5 cellular contexts compared by ENCODE assay signal in the genomic region with DNA sequence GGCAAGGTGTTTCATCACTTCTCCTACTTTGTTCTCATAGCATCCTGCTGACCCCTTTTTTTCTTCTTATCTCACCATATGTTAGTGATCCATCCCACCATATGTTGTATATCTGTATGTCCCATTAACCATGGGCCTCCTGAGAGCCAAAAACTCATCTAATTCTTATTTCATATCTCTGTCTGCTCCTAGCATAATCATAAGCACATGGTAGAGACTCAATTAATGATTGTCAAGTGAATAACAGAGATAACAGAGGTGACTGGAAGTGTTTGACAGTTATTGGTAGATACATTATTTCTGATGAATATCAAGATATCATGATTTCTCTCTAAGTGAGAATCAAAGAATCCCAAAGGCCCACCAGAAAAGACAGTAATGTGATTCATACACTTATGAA.
"Had no signal": no experiment of that assay in that cellular context is flagged by ENCODE, and none has a peak within 500 bp of the region (broad histone marks: within the 10 kb centered on the region; RNA-seq: fewer than 3 reads in every experiment).

No MANE protein-coding gene starts in this region.

- H3K4me3 ChIP-seq: K562 had no signal

- DNase-seq: IMR-90, KBM-7 had no signal

- ATAC-seq: HepG2, K562 had no signal

- H3K27ac ChIP-seq: HL-60 had no signal
